ENCODE assay signal across 8 cellular contexts in genomic region chr20:25622450-25623224, GRCh38. TPM values are rescaled to one million over a fixed set of nuclear protein-coding genes. Genes with fewer than 3 reads are reported as not detected.
A peak's percentile ranks its signal among the peaks of the same experiment; 100 is the strongest.
DNase-seq lines count a peak whose midpoint lies in the region; ATAC-seq and TF ChIP-seq lines count a peak whose summit lies in the region.

No MANE protein-coding gene starts in this region.

- no peak for TF ChIP-seq CTCF in suprapubic skin (IDR thresholded peaks at IDR 0.05)

- H3K4me3 Mint-ChIP-seq in activated CD4-positive, alpha-beta T cell treated with anti-CD3 and anti-CD28 coated beads for 36 hours = peak overlapping the region; percentile 80
- H3K4me3 Mint-ChIP-seq in activated T-helper 17 cell treated with anti-CD3 and anti-CD28 coated beads, Interleukin-2, amount 50 U/mL, for 72 hours = peak overlapping the region; percentile 83

- H3K27ac ChIP-seq in suprapubic skin = peak overlapping the region; percentile 91

- no peak for ATAC-seq in activated CD4-positive, alpha-beta T cell treated with anti-CD3 and anti-CD28 coated beads for 36 hours
- ATAC-seq in activated T-helper 17 cell treated with anti-CD3 and anti-CD28 coated beads, Interleukin-2, amount 50 U/mL, for 72 hours (replicated peaks) = no peak
- ATAC-seq in HG03457 (IDR thresholded peaks at IDR 0.05; ENCODE audit: unreplicated experiment) (no peak), GM18909 (IDR thresholded peaks at IDR 0.05; ENCODE audit: poor library complexity, unreplicated experiment) (no peak)

- POLR2A ChIA-PET in activated CD4-positive, alpha-beta T cell treated with anti-CD3 and anti-CD28 coated beads for 36 hours (lab: Charles Lee) = no interaction called here

- peaks cover 10% of the 10 kb centered on the region for H3K36me3 Mint-ChIP-seq in activated CD4-positive, alpha-beta T cell treated with anti-CD3 and anti-CD28 coated beads for 36 hours (ENCODE audit: low read depth)
- peaks cover 22% of the 10 kb centered on the region for H3K36me3 Mint-ChIP-seq in activated T-helper 17 cell treated with anti-CD3 and anti-CD28 coated beads, Interleukin-2, amount 50 U/mL, for 72 hours (ENCODE audit: low read depth)

- TF ChIP-seq POLR2A in suprapubic skin (IDR thresholded peaks at IDR 0.05) = no peak

- H3K27me3 ChIP-seq in suprapubic skin = no peaks in the 10 kb centered on the region

- no peak for DNase-seq in activated CD4-positive, alpha-beta T cell treated with anti-CD3 and anti-CD28 coated beads for 36 hours
- no peak for DNase-seq in activated CD4-positive, alpha-beta T cell treated with anti-CD3 and anti-CD28 coated beads, Interleukin-2, amount 50 U/mL, for 1 hour
- DNase-seq in inferior parietal cortex (ENCODE audit: extremely low spot score) (peak; percentile 24), suprapubic skin (ENCODE audit: low spot score in 2 of 2) (no peak), COLO829 (ENCODE audit: low spot score) (no peak)

- no peak for TF ChIP-seq EP300 in suprapubic skin (IDR thresholded peaks at IDR 0.05)

- H3K4me1 ChIP-seq in suprapubic skin = peaks cover 25% of the 10 kb centered on the region

- no peaks in the 10 kb centered on the region for H3K36me3 ChIP-seq in suprapubic skin

- H3K4me3 ChIP-seq in suprapubic skin = peak overlapping the region; percentile 82

- H3K9me3 ChIP-seq in suprapubic skin = no peaks in the 10 kb centered on the region

- H3K9me3 Mint-ChIP-seq in activated CD4-positive, alpha-beta T cell treated with anti-CD3 and anti-CD28 coated beads for 36 hours (ENCODE audit: low read depth) = no peaks in the 10 kb centered on the region
- no peaks in the 10 kb centered on the region for H3K9me3 Mint-ChIP-seq in activated T-helper 17 cell treated with anti-CD3 and anti-CD28 coated beads, Interleukin-2, amount 50 U/mL, for 72 hours

- H3K27me3 Mint-ChIP-seq in activated CD4-positive, alpha-beta T cell treated with anti-CD3 and anti-CD28 coated beads for 36 hours = no peaks in the 10 kb centered on the region
- H3K27me3 Mint-ChIP-seq in activated T-helper 17 cell treated with anti-CD3 and anti-CD28 coated beads, Interleukin-2, amount 50 U/mL, for 72 hours = no peaks in the 10 kb centered on the region

- H3K27ac Mint-ChIP-seq in activated CD4-positive, alpha-beta T cell treated with anti-CD3 and anti-CD28 coated beads for 36 hours = peak overlapping the region; percentile 72
- H3K27ac Mint-ChIP-seq in activated T-helper 17 cell treated with anti-CD3 and anti-CD28 coated beads, Interleukin-2, amount 50 U/mL, for 72 hours = peak overlapping the region; percentile 96

- intact Hi-C loops in activated CD4-positive, alpha-beta T cell treated with anti-CD3 and anti-CD28 coated beads for 36 hours (cut with DNase I, micrococcal nuclease) = loop anchor here (1.0 to 10.0 kb wide), 7 partner anchors 37 to 628 kb away; partner anchors contain the start of genes GINS1 (in 2 of the 2), ABHD12 (in 1 of the 2), APMAP (in 1 of the 2) and NINL (in 1 of the 2)

- peaks cover 21% of the 10 kb centered on the region for H3K4me1 Mint-ChIP-seq in activated CD4-positive, alpha-beta T cell treated with anti-CD3 and anti-CD28 coated beads for 36 hours
- H3K4me1 Mint-ChIP-seq in activated T-helper 17 cell treated with anti-CD3 and anti-CD28 coated beads, Interleukin-2, amount 50 U/mL, for 72 hours = peaks cover 13% of the 10 kb centered on the region

- CTCF ChIA-PET in activated CD4-positive, alpha-beta T cell treated with anti-CD3 and anti-CD28 coated beads for 36 hours (lab: Charles Lee) = interaction anchor here (0.6 kb wide), 1 partner anchor 295 kb away, joined by 3 read pairs; no protein-coding TSS in a partner anchor

- 28% methylated on average over 16 of the region's 17 CpGs for WGBS in suprapubic skin

RNA-seq across cellular contexts. Expression of gene NANP, which starts 1.2 kb away (rescaled TPM):
- total RNA-seq in activated CD4-positive, alpha-beta T cell treated with anti-CD3 and anti-CD28 coated beads for 36 hours = 1 to 10 TPM; 6.1 to 8.3 TPM
- total RNA-seq in activated T-helper 17 cell treated with anti-CD3 and anti-CD28 coated beads, Interleukin-2, amount 50 U/mL, for 72 hours = 1 to 10 TPM; 7.1 to 9.4 TPM
- 1 to 10 TPM; 2.8 to 4.4 (median 3.5) TPM for total RNA-seq in suprapubic skin

RNA-seq across cellular contexts. Expression of gene NINL, which starts 37.3 kb away (rescaled TPM):
- total RNA-seq in activated CD4-positive, alpha-beta T cell treated with anti-CD3 and anti-CD28 coated beads for 36 hours = 1 to 10 TPM; 3.3 to 4.1 TPM
- total RNA-seq in activated T-helper 17 cell treated with anti-CD3 and anti-CD28 coated beads, Interleukin-2, amount 50 U/mL, for 72 hours = 1 to 10 TPM; 1.7 to 4.6 TPM
- 1 to 10 TPM; 2.0 to 6.9 (median 2.6) TPM for total RNA-seq in suprapubic skin
